ENCODE assay signal across 9 cellular contexts in the genomic region with DNA sequence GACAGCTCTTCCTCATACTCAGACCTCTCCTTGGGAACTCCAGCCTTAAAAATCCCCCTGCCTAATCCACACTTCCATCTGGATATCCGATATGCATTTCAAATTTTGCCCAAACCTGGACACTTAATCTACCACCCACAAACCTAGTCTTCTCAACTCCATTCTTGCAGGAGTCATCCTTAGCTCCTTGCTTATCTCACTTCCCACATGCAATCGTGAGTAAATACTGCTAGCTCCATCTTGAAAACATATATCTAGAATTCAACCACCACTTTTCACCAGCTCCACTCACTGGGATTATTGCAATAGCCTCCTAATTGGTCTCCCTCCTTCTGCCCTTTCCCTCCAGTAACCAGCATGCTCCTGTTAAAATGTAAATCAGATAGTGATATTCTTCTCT. TPM values are rescaled to one million over a fixed set of nuclear protein-coding genes. Genes with fewer than 3 reads are reported as not detected.
"Had no signal": no experiment of that assay in that cellular context is flagged by ENCODE, and none has a peak within 500 bp of the region (broad histone marks: within the 10 kb centered on the region; RNA-seq: fewer than 3 reads in every experiment).

No MANE protein-coding gene starts in this region.

- H3K4me3 ChIP-seq: GM12878 had no signal

- FAIRE-seq: G401.6, GM12878, GM12891, GM12892, GM18507, GM19239 had no signal

- ATAC-seq: GM12878 had no signal

- DNase-seq: GDM1, GF-D8 had no signal

RNA-seq across cellular contexts. Expression of a gene that starts 2.6 kb away (rescaled TPM):
- total RNA-seq: G401, GM12878 had no signal
- polyA plus RNA-seq: GM12878 had no signal

RNA-seq across cellular contexts. Expression of a gene that starts 17.8 kb away (rescaled TPM):
- total RNA-seq: GM12878 had no signal
